In genomic region chr6:107128175-107128574, GRCh38 we compare ENCODE assay signal across 16 cellular contexts.
"Had no signal": no experiment of that assay in that cellular context is flagged by ENCODE, and none has a peak within 500 bp of the region (broad histone marks: within the 10 kb centered on the region; RNA-seq: fewer than 3 reads in every experiment).

No MANE protein-coding gene starts in this region.

- ATAC-seq: mucosa of descending colon; naive thymus-derived CD8-positive, alpha-beta T cell; T-helper 17 cell had no signal

- H3K4me1 ChIP-seq: breast epithelium, esophagus squamous epithelium, thyroid gland had no signal

- H3K4me2 ChIP-seq: smooth muscle cell had no signal

- H3K27ac ChIP-seq: breast epithelium, esophagus squamous epithelium, right atrium auricular region, thyroid gland had no signal

- H3K4me3 ChIP-seq: breast epithelium, dorsolateral prefrontal cortex, esophagus squamous epithelium, lung, mucosa of descending colon, right atrium auricular region, smooth muscle cell, thyroid gland had no signal

- H3K27me3 ChIP-seq: breast epithelium, dorsolateral prefrontal cortex, esophagus squamous epithelium, right atrium auricular region, thyroid gland had no signal

- H3K4me1 Mint-ChIP-seq: naive thymus-derived CD8-positive, alpha-beta T cell had no signal

- H3K27ac Mint-ChIP-seq: activated B cell treated with CpG ODN at 0.5 μM for 24 hours; activated CD4-positive, alpha-beta T cell treated with anti-CD3 and anti-CD28 coated beads, Interleukin-2, amount 10 ng/mL, durations not matched to agents 7 days and 5 days; activated T-helper 2 cell treated with anti-CD3 and anti-CD28 coated beads, Interferon-gamma antibody, Interleukin-2, Interleukin-4, amounts not matched to agents 10 μg/mL and 5 μg/mL and 100 μg/mL, durations not matched to agents 14 hours and 24 hours and 36 hours; naive thymus-derived CD8-positive, alpha-beta T cell; T-helper 17 cell had no signal

- DNase-seq: activated B cell treated with CpG ODN at 0.5 μM for 24 hours; activated CD4-positive, alpha-beta T cell treated with anti-CD3 and anti-CD28 coated beads, Interleukin-2, amount 10 ng/mL, durations not matched to agents 7 days and 5 days; activated naive CD4-positive, alpha-beta T cell treated with anti-CD3 and anti-CD28 coated beads, Interleukin-2, amount 50 U/mL, for 16 hours; dorsolateral prefrontal cortex; esophagus squamous epithelium; hypothalamus; left cardiac atrium; mucosa of descending colon; naive thymus-derived CD8-positive, alpha-beta T cell; T-helper 17 cell; thyroid gland had no signal

- H3K9me3 ChIP-seq: breast epithelium, esophagus squamous epithelium, mucosa of descending colon, right atrium auricular region, thyroid gland had no signal

- H3K27me3 Mint-ChIP-seq: activated B cell treated with CpG ODN at 0.5 μM for 24 hours; naive thymus-derived CD8-positive, alpha-beta T cell; T-helper 17 cell had no signal

- H3K36me3 ChIP-seq: breast epithelium, esophagus squamous epithelium, right atrium auricular region, thyroid gland had no signal

- H3K36me3 Mint-ChIP-seq: naive thymus-derived CD8-positive, alpha-beta T cell had no signal

- H3K9me3 Mint-ChIP-seq: activated B cell treated with CpG ODN at 0.5 μM for 24 hours; activated CD4-positive, alpha-beta T cell treated with anti-CD3 and anti-CD28 coated beads, Interleukin-2, amount 10 ng/mL, durations not matched to agents 7 days and 5 days; activated T-helper 2 cell treated with anti-CD3 and anti-CD28 coated beads, Interferon-gamma antibody, Interleukin-2, Interleukin-4, amounts not matched to agents 10 μg/mL and 5 μg/mL and 100 μg/mL, durations not matched to agents 14 hours and 24 hours and 36 hours; naive thymus-derived CD8-positive, alpha-beta T cell had no signal

- H3K4me3 Mint-ChIP-seq: activated B cell treated with CpG ODN at 0.5 μM for 24 hours; activated CD4-positive, alpha-beta T cell treated with anti-CD3 and anti-CD28 coated beads, Interleukin-2, amount 10 ng/mL, durations not matched to agents 7 days and 5 days; naive thymus-derived CD8-positive, alpha-beta T cell; T-helper 17 cell had no signal
